12 cellular contexts compared by ENCODE assay signal in the genomic region with DNA sequence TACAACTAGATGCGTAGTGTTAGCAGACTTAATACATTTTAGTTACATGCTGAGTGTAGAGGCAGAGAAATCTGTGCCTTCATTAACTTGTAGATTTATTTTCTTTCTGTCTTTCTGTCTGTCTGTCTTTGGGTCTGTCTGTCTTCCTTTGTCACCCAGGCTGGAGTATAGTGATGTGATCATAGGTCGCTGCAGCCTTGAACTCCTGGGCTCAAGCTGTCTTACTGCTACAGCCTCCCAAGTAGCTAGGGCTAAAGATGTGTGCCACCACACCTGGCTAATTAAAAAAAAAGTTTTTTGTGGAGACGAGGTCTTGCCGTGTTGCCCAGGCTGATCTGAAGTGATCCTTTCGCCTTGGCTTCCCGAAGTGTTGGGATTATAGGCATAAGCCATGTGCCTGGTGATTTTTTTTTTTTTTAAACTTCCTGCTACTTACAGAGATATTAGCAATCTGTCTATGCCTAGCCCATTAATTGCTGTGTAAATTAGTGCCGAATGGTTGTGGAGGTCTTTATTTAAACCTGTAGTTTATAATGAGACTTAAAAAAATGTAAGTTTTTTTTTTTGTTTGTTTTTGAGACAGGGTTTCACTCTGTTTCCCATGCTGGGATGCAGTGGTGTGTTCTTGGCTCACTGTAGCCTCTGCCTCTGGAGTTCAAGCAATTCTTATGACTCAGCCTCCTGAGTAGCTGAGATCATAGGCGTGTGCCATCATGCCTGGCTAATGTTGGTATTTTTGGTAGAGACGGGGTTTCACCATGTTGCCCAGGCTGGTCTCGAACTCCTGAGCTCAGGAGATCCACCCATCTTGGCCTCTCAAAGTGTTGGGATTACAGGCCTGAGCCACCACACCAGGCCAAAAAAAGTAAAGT. TPM values are rescaled to one million over a fixed set of nuclear protein-coding genes. Genes with fewer than 3 reads are reported as not detected.
DNase-seq lines count a peak whose midpoint lies in the region; ATAC-seq and TF ChIP-seq lines count a peak whose summit lies in the region.
"Had no signal": no experiment of that assay in that cellular context is flagged by ENCODE, and none has a peak within 500 bp of the region (broad histone marks: within the 10 kb centered on the region; RNA-seq: fewer than 3 reads in every experiment).

No MANE protein-coding gene starts in this region.

- POLR2A ChIA-PET in A673 (lab: Charles Lee; ENCODE audit: low non-redundant PET), result no interaction called here
- POLR2A ChIA-PET in activated CD8-positive, alpha-beta T cell treated with anti-CD3 and anti-CD28 coated beads for 36 hours (lab: Charles Lee), result no interaction called here

- no peaks in the 10 kb centered on the region for H3K9me3 ChIP-seq in A673 (ENCODE audit: low read depth, low read length, poor library complexity, severe bottlenecking)
- H3K9me3 ChIP-seq: stomach had no signal

- peaks cover 2% of the 10 kb centered on the region for H3K36me3 Mint-ChIP-seq in activated naive CD8-positive, alpha-beta T cell treated with anti-CD3 and anti-CD28 coated beads, Interleukin-2, amount 50 U/mL, for 24 hours (ENCODE audit: low read depth)
- peaks cover 3% of the 10 kb centered on the region for H3K36me3 Mint-ChIP-seq in activated CD8-positive, alpha-beta T cell treated with anti-CD3 and anti-CD28 coated beads for 36 hours (ENCODE audit: low read depth)

- H3K4me1 ChIP-seq in A673 (ENCODE audit: insufficient read depth, low read length, poor library complexity, severe bottlenecking), result peaks cover 11% of the 10 kb centered on the region

- DNase-seq in A673 (ENCODE audit: low spot score), result peak; percentile 54
- peak; percentile 87 for DNase-seq in HT1080 (ENCODE audit: low read depth)
- DNase-seq in astrocyte of the spinal cord (ENCODE audit: low read depth, low spot score), result peak; percentile 84
- DNase-seq in kidney epithelial cell (ENCODE audit: low read depth), result peak; percentile 79
- DNase-seq in activated naive CD8-positive, alpha-beta T cell treated with anti-CD3 and anti-CD28 coated beads, Interleukin-2, amount 50 U/mL, for 24 hours, result no peak
- DNase-seq in activated CD8-positive, alpha-beta T cell treated with anti-CD3 and anti-CD28 coated beads for 36 hours, result no peak
- DNase-seq in T1000 (lab: John Stamatoyannopoulos, UW), result no peak
- DNase-seq: C1 segment of cervical spinal cord, NCI-H1105, stomach had no signal

- CTCF ChIA-PET in A673 (lab: Charles Lee), result interaction anchor here (0.5 kb wide), 1 partner anchor 199 kb away, joined by 3 read pairs; no protein-coding TSS in a partner anchor
- CTCF ChIA-PET in activated CD8-positive, alpha-beta T cell treated with anti-CD3 and anti-CD28 coated beads for 36 hours (lab: Charles Lee), result no interaction called here

- H3K4me3 Mint-ChIP-seq in activated naive CD8-positive, alpha-beta T cell treated with anti-CD3 and anti-CD28 coated beads, Interleukin-2, amount 50 U/mL, for 24 hours, result no peak overlapping the region
- H3K4me3 Mint-ChIP-seq in activated CD8-positive, alpha-beta T cell treated with anti-CD3 and anti-CD28 coated beads for 36 hours, result no peak overlapping the region

- BruUV-seq in A673 (replicated peaks; lab: Mats Ljungman, UMichigan), result no TSS peak

- ATAC-seq in activated naive CD8-positive, alpha-beta T cell treated with anti-CD3 and anti-CD28 coated beads, Interleukin-2, amount 50 U/mL, for 24 hours, result no peak
- ATAC-seq in activated CD8-positive, alpha-beta T cell treated with anti-CD3 and anti-CD28 coated beads for 36 hours, result no peak
- ATAC-seq in HG03460 (IDR thresholded peaks at IDR 0.05; ENCODE audit: unreplicated experiment), result no peak

- H3K27ac ChIP-seq in A673 (ENCODE audit: low read depth, low read length, poor library complexity, severe bottlenecking), result peak overlapping the region; percentile 56
- H3K27ac ChIP-seq: stomach had no signal

- in situ Hi-C loops in astrocyte of the spinal cord (cut with HindIII; ENCODE audit: low sequenced_read_pairs), result no loop called here

- H3K27me3 Mint-ChIP-seq in activated naive CD8-positive, alpha-beta T cell treated with anti-CD3 and anti-CD28 coated beads, Interleukin-2, amount 50 U/mL, for 24 hours, result no peaks in the 10 kb centered on the region
- H3K27me3 Mint-ChIP-seq in activated CD8-positive, alpha-beta T cell treated with anti-CD3 and anti-CD28 coated beads for 36 hours, result no peaks in the 10 kb centered on the region

- peaks cover 4% of the 10 kb centered on the region for H3K4me1 Mint-ChIP-seq in activated naive CD8-positive, alpha-beta T cell treated with anti-CD3 and anti-CD28 coated beads, Interleukin-2, amount 50 U/mL, for 24 hours
- H3K4me1 Mint-ChIP-seq in activated CD8-positive, alpha-beta T cell treated with anti-CD3 and anti-CD28 coated beads for 36 hours (ENCODE audit: low read depth), result no peaks in the 10 kb centered on the region

- no peaks in the 10 kb centered on the region for H3K36me3 ChIP-seq in A673 (ENCODE audit: insufficient read depth, low read length, poor library complexity, severe bottlenecking)
- H3K36me3 ChIP-seq in kidney epithelial cell (ENCODE audit: control insufficient read depth, insufficient read depth, low read length), result no peaks in the 10 kb centered on the region
- H3K36me3 ChIP-seq: stomach had no signal

- H3K27me3 ChIP-seq in A673 (replicated peaks; ENCODE audit: insufficient read depth, low read depth, low read length, poor library complexity), result no peaks in the 10 kb centered on the region
- no peaks in the 10 kb centered on the region for H3K27me3 ChIP-seq in kidney epithelial cell (ENCODE audit: control insufficient read depth, insufficient read depth, low read length)
- H3K27me3 ChIP-seq: stomach had no signal

- no peak overlapping the region for H3K4me3 ChIP-seq in A673 (ENCODE audit: low read depth, low read length, poor library complexity, severe bottlenecking)
- H3K4me3 ChIP-seq in astrocyte of the spinal cord (ENCODE audit: low read depth, low read length), result no peak overlapping the region
- H3K4me3 ChIP-seq in kidney epithelial cell (ENCODE audit: low read depth, low read length), result no peak overlapping the region
- H3K4me3 ChIP-seq: lung, stomach had no signal

- H3K9me3 Mint-ChIP-seq in activated naive CD8-positive, alpha-beta T cell treated with anti-CD3 and anti-CD28 coated beads, Interleukin-2, amount 50 U/mL, for 24 hours, result no peaks in the 10 kb centered on the region
- H3K9me3 Mint-ChIP-seq in activated CD8-positive, alpha-beta T cell treated with anti-CD3 and anti-CD28 coated beads for 36 hours, result no peaks in the 10 kb centered on the region

- no peak overlapping the region for H3K27ac Mint-ChIP-seq in activated naive CD8-positive, alpha-beta T cell treated with anti-CD3 and anti-CD28 coated beads, Interleukin-2, amount 50 U/mL, for 24 hours
- H3K27ac Mint-ChIP-seq in activated CD8-positive, alpha-beta T cell treated with anti-CD3 and anti-CD28 coated beads for 36 hours, result no peak overlapping the region

- TF ChIP-seq CTCF in A673 (conservative IDR thresholded peaks at IDR 0.05; ENCODE audit: low read depth, low read length) (no peak), astrocyte of the spinal cord (IDR thresholded peaks at IDR 0.05; ENCODE audit: low read depth, low read length) (no peak), kidney epithelial cell (IDR thresholded peaks at IDR 0.05; ENCODE audit: insufficient read depth, low read length, poor library complexity, severe bottlenecking) (no peak)
- TF ChIP-seq CTCF in activated CD8-positive, alpha-beta T cell treated with anti-CD3 and anti-CD28 coated beads for 36 hours (IDR thresholded peaks at IDR 0.05), result no peak

- intact Hi-C loops in A673 (cut with micrococcal nuclease; ENCODE audit: unreplicated experiment), result no loop called here
- intact Hi-C loops in activated CD8-positive, alpha-beta T cell treated with anti-CD3 and anti-CD28 coated beads for 36 hours (cut with micrococcal nuclease), result no loop called here

RNA-seq across cellular contexts. Expression of a gene that starts 22.8 kb away (rescaled TPM):
- total RNA-seq in A673 (2021) (56.5 and 60.7 TPM in 2 replicates), kidney epithelial cell (16.4 and 19.7 TPM in 2 replicates)
- 11.1 and 17.9 TPM in 2 replicates for total RNA-seq in HT1080 (2014; rRNA removed; shearing (Covaris generic))
- polyA plus RNA-seq in HT1080 (2015; cell fraction: cytosol; rRNA removed), result 5.4 and 5.5 TPM in 2 replicates
- 11.5 and 12.4 TPM in 2 replicates for polyA plus RNA-seq in HT1080 (2015; cell fraction: nucleus; rRNA removed)
- 10 to 100 TPM; 21.7 to 27.0 TPM for total RNA-seq in activated CD8-positive, alpha-beta T cell treated with anti-CD3 and anti-CD28 coated beads for 36 hours

Comparison
In these comparisons a context has a peak if more than half of its experiments do, and no peak if none do; other contexts are left out.
1. DNase-seq: peak in A673 (single experiment), HT1080 (single experiment), astrocyte of the spinal cord (single experiment) and kidney epithelial cell (single experiment); none in activated naive CD8-positive, alpha-beta T cell treated with anti-CD3 and anti-CD28 coated beads, Interleukin-2, amount 50 U/mL, for 24 hours (single experiment), activated CD8-positive, alpha-beta T cell treated with anti-CD3 and anti-CD28 coated beads for 36 hours (single experiment) and T1000 (single experiment).